ENCODE assay signal across 17 cellular contexts in genomic region chr7:96720843-96721242, GRCh38.
DNase-seq lines count a peak whose midpoint lies in the region; ATAC-seq, FAIRE-seq and TF ChIP-seq lines count a peak whose summit lies in the region.
"Had no signal": no experiment of that assay in that cellular context is flagged by ENCODE, and none has a peak within 500 bp of the region (broad histone marks: within the 10 kb centered on the region; RNA-seq: fewer than 3 reads in every experiment).

No MANE protein-coding gene starts in this region.

- H3K27me3 Mint-ChIP-seq in nephron (ENCODE audit: low read depth) = peaks cover 10% of the 10 kb centered on the region

- H3K4me3 Mint-ChIP-seq in nephron = no peak overlapping the region
- H3K4me3 Mint-ChIP-seq: activated T-helper 17 cell treated with anti-CD3 and anti-CD28 coated beads, Interleukin-2, amount 50 U/mL, for 72 hours; memory B cell; T-helper 1 cell treated with Interleukin-12 subunit alpha and Interleukin-12 subunit beta and Interleukin-4 antibody, amounts not matched to agents 30 μg/mL and 1 μg/mL, for 36 hours had no signal

- H3K9me3 Mint-ChIP-seq in nephron = peaks cover 6% of the 10 kb centered on the region
- H3K9me3 Mint-ChIP-seq: activated T-helper 17 cell treated with anti-CD3 and anti-CD28 coated beads, Interleukin-2, amount 50 U/mL, for 72 hours; T-helper 1 cell treated with Interleukin-12 subunit alpha and Interleukin-12 subunit beta and Interleukin-4 antibody, amounts not matched to agents 30 μg/mL and 1 μg/mL, for 36 hours had no signal

- peaks cover 10% of the 10 kb centered on the region for H3K4me1 Mint-ChIP-seq in nephron
- H3K4me1 Mint-ChIP-seq: activated T-helper 17 cell treated with anti-CD3 and anti-CD28 coated beads, Interleukin-2, amount 50 U/mL, for 72 hours; memory B cell had no signal

- H3K27ac Mint-ChIP-seq in nephron = peak overlapping the region in 2 of 3 experiments; percentile 7 to 67
- H3K27ac Mint-ChIP-seq: activated T-helper 17 cell treated with anti-CD3 and anti-CD28 coated beads, Interleukin-2, amount 50 U/mL, for 72 hours; memory B cell; T-helper 1 cell treated with Interleukin-12 subunit alpha and Interleukin-12 subunit beta and Interleukin-4 antibody, amounts not matched to agents 30 μg/mL and 1 μg/mL, for 36 hours had no signal

- H3K27me3 ChIP-seq in HAP-1 (ENCODE audit: low read depth) = no peaks in the 10 kb centered on the region
- H3K27me3 ChIP-seq: MG63 had no signal

- DNase-seq in HAP-1 (ENCODE audit: low spot score in 2 of 2) (peak; percentile 40 to 66), NCI-H69 (lab: John Stamatoyannopoulos, UW) (peak; percentile 72), T1000 (lab: John Stamatoyannopoulos, UW) (no peak), amygdala (lab: John Stamatoyannopoulos, UW) (no peak)
- no peak for DNase-seq in activated effector memory CD4-positive, alpha-beta T cell treated with Interleukin-2 at 50 U/mL for 16 hours
- DNase-seq: activated CD4-positive, CD25-positive, alpha-beta regulatory T cell; AML-193; amniotic stem cell; MG63; NCI-H2081 had no signal

- no peak for TF ChIP-seq CTCF in nephron (IDR thresholded peaks at IDR 0.05; ENCODE audit: unreplicated experiment in 3 of 3)

- ATAC-seq in GM18502 (IDR thresholded peaks at IDR 0.05; ENCODE audit: poor library complexity, unreplicated experiment) = no peak
- ATAC-seq: activated T-helper 17 cell treated with anti-CD3 and anti-CD28 coated beads, Interleukin-2, amount 50 U/mL, for 72 hours had no signal

- H3K4me3 ChIP-seq in HAP-1 = no peak overlapping the region
- H3K4me3 ChIP-seq: MG63, suprapubic skin had no signal

- peaks cover 7% of the 10 kb centered on the region for H3K4me1 ChIP-seq in HAP-1
- H3K4me1 ChIP-seq: suprapubic skin had no signal

- no peaks in the 10 kb centered on the region for H3K36me3 ChIP-seq in HAP-1 (replicated peaks)
- H3K36me3 ChIP-seq: MG63, suprapubic skin had no signal

- in situ Hi-C loops in HAP-1 (cut with MboI; ENCODE audit: low sequenced_read_pairs) = loop anchor here (25.0 kb wide), 1 partner anchor 291 kb away; the partner anchor contains the start of genes DLX5 and DLX6

- no peaks in the 10 kb centered on the region for H3K9me3 ChIP-seq in HAP-1
- H3K9me3 ChIP-seq: MG63, suprapubic skin had no signal

- H3K36me3 Mint-ChIP-seq in nephron (ENCODE audit: low read depth) = no peaks in the 10 kb centered on the region
- H3K36me3 Mint-ChIP-seq: memory B cell had no signal

- FAIRE-seq in endometrium (lab: Jason Lieb, UNC) = peak; percentile 35

Comparison
In these comparisons a context has a peak if more than half of its experiments do, and no peak if none do; other contexts are left out.
1. DNase-seq: peak in HAP-1 (2 of 2) and NCI-H69 (single experiment); none in activated effector memory CD4-positive, alpha-beta T cell treated with Interleukin-2 at 50 U/mL for 16 hours (single experiment), T1000 (single experiment) and amygdala (0 of 56).